In genomic region chr4:143358923-143359694, GRCh38 we compare ENCODE assay signal across 8 cellular contexts. TPM values are rescaled to one million over a fixed set of nuclear protein-coding genes. Genes with fewer than 3 reads are reported as not detected.
A peak's percentile ranks its signal among the peaks of the same experiment; 100 is the strongest.
DNase-seq lines count a peak whose midpoint lies in the region; ATAC-seq and TF ChIP-seq lines count a peak whose summit lies in the region.

No MANE protein-coding gene starts in this region.

- H3K36me3 ChIP-seq in Caco-2 (ENCODE audit: control insufficient read depth, insufficient read depth, low read length): no peaks in the 10 kb centered on the region
- H3K36me3 ChIP-seq in SU-DHL-6 (ENCODE audit: low read length): no peaks in the 10 kb centered on the region

- POLR2A ChIA-PET in Caco-2 (lab: Charles Lee): interaction anchor here (0.6 kb wide), 1 partner anchor 11 kb away, joined by 4 read pairs; no protein-coding TSS in a partner anchor

- peak overlapping the region; percentile 52 for H3K4me2 ChIP-seq in SU-DHL-6 (ENCODE audit: low read depth, low read length, poor library complexity, severe bottlenecking)

- peak overlapping the region; percentile 56 for H2AFZ ChIP-seq in SU-DHL-6 (ENCODE audit: low read depth, low read length, severe bottlenecking)

- H3K27me3 Mint-ChIP-seq in Caco-2 (ENCODE audit: insufficient read depth, unreplicated experiment): no peaks in the 10 kb centered on the region

- peaks cover 46% of the 10 kb centered on the region for H3K4me1 Mint-ChIP-seq in Caco-2 (ENCODE audit: low read depth, unreplicated experiment)

- no peaks in the 10 kb centered on the region for H3F3A ChIP-seq in SU-DHL-6 (ENCODE audit: insufficient read depth)

- H3K9ac ChIP-seq in SU-DHL-6 (ENCODE audit: low read length): no peak overlapping the region

- H3K4me3 Mint-ChIP-seq in Caco-2 (ENCODE audit: unreplicated experiment): peak overlapping the region; percentile 70

- DNase-seq in Caco-2: peak; percentile 81 to 86
- peak; percentile 90 for DNase-seq in epithelial cell of prostate (ENCODE audit: low read depth, low spot score)
- DNase-seq in pulmonary artery endothelial cell (ENCODE audit: low read depth, low spot score): peak; percentile 78
- no peak for DNase-seq in NCI-H2107 (lab: John Stamatoyannopoulos, UW)
- no peak for DNase-seq in inferior parietal cortex (ENCODE audit: extremely low spot score)

- no peak for TF ChIP-seq CTCF in Caco-2 (IDR thresholded peaks at IDR 0.05; ENCODE audit: insufficient read depth in 1 of 2, low read depth in 1 of 2, low read length in 1 of 2, severe bottlenecking in 1 of 2, unreplicated experiment in 1 of 2)
- TF ChIP-seq CTCF in SU-DHL-6 (IDR thresholded peaks at IDR 0.05; ENCODE audit: insufficient read depth, low read length, poor library complexity, severe bottlenecking): no peak

- BruUV-seq in Caco-2 (replicated peaks; lab: Mats Ljungman, UMichigan): TSS peak; percentile 37

- peak overlapping the region; percentile 84 for H3K27ac Mint-ChIP-seq in Caco-2 (ENCODE audit: unreplicated experiment)

- intact Hi-C loops in Caco-2 (cut with micrococcal nuclease; ENCODE audit: unreplicated experiment): loop anchor here (1.0 kb wide), 3 partner anchors 11 to 134 kb away; partner anchors contain the start of gene GAB1

- ATAC-seq in GM19351 (IDR thresholded peaks at IDR 0.05; ENCODE audit: unreplicated experiment) (peak; percentile 78), HG03342 (IDR thresholded peaks at IDR 0.05; ENCODE audit: unreplicated experiment) (peak; percentile 96)

- peaks cover 24% of the 10 kb centered on the region for H3K36me3 Mint-ChIP-seq in Caco-2 (ENCODE audit: insufficient read depth, unreplicated experiment)

- H3K27ac ChIP-seq in SU-DHL-6 (ENCODE audit: low read depth, low read length) (no peak overlapping the region), epithelial cell of prostate (peak overlapping the region; percentile 97)

- H3K9me3 Mint-ChIP-seq in Caco-2 (ENCODE audit: unreplicated experiment): no peaks in the 10 kb centered on the region

- H3K27me3 ChIP-seq in Caco-2 (replicated peaks; ENCODE audit: control insufficient read depth, insufficient read depth, low read length) (no peaks in the 10 kb centered on the region), SU-DHL-6 (ENCODE audit: low read length) (no peaks in the 10 kb centered on the region)

- no peaks in the 10 kb centered on the region for H4K20me1 ChIP-seq in SU-DHL-6 (ENCODE audit: low read depth, low read length)

- no peak overlapping the region for H3K4me3 ChIP-seq in Caco-2 (ENCODE audit: low read depth, low read length)
- H3K4me3 ChIP-seq in SU-DHL-6 (ENCODE audit: insufficient read depth, low read length, poor library complexity, severe bottlenecking): no peak overlapping the region

- peaks cover 65% of the 10 kb centered on the region for H3K4me1 ChIP-seq in Caco-2

- CTCF ChIA-PET in Caco-2 (lab: Charles Lee): interaction anchor here (0.6 to 0.9 kb wide), 2 partner anchors 22 to 23 kb away, joined by 3 read pairs; partner anchors contain the start of gene GAB1

- H3K9me2 ChIP-seq in SU-DHL-6 (replicated peaks; ENCODE audit: insufficient read depth, low read length): no peaks in the 10 kb centered on the region

- H3K9me3 ChIP-seq in Caco-2: no peaks in the 10 kb centered on the region
- no peaks in the 10 kb centered on the region for H3K9me3 ChIP-seq in SU-DHL-6 (ENCODE audit: insufficient read depth, low read length)

- no peaks in the 10 kb centered on the region for H3K79me2 ChIP-seq in SU-DHL-6 (ENCODE audit: insufficient read depth, low read length)

RNA-seq across cellular contexts. Expression of gene GAB1, which starts 22.4 kb away (rescaled TPM):
- 46.9 and 48.9 TPM in 2 replicates for total RNA-seq in Caco-2 (2022)
- 7.3 and 16.5 TPM in 2 replicates for total RNA-seq in pulmonary artery endothelial cell

Comparison
In these comparisons a context has a peak if more than half of its experiments do, and no peak if none do; other contexts are left out.
1. DNase-seq: peak in Caco-2 (2 of 2), epithelial cell of prostate (single experiment) and pulmonary artery endothelial cell (single experiment); none in NCI-H2107 (single experiment) and inferior parietal cortex (single experiment).